Comparison of ENCODE assay signal across 8 cellular contexts in genomic region chr2:89585558-89585920, GRCh38.
DNase-seq lines count a peak whose midpoint lies in the region; ATAC-seq and TF ChIP-seq lines count a peak whose summit lies in the region.
"Not testable (repeated sequence)": the region's sequence is repeated elsewhere in the genome, so short reads cannot be mapped to it uniquely, and the experiment has no call there.

No MANE protein-coding gene starts in this region.

- BruUV-seq in mammary epithelial cell (replicated peaks; lab: Mats Ljungman, UMichigan), result not testable (repeated sequence)

- peak overlapping the region; percentile 88 for H3K4me2 ChIP-seq in mammary epithelial cell (ENCODE audit: insufficient read depth, low read depth, low read length)

- peak overlapping the region; percentile 91 for H2AFZ ChIP-seq in mammary epithelial cell (ENCODE audit: low read depth, low read length)

- dilution Hi-C loops in mammary epithelial cell (cut with HindIII; ENCODE audit: low sequenced_read_pairs), result not testable (repeated sequence)

- peak; percentile 99 for ATAC-seq in GM18499 (IDR thresholded peaks at IDR 0.05; ENCODE audit: insufficient read depth, unreplicated experiment)
- ATAC-seq in left ventricle myocardium superior, result peak; percentile 100

- TF ChIP-seq CTCF in WERI-Rb-1 (IDR thresholded peaks at IDR 0.05; ENCODE audit: low read depth, low read length); mammary epithelial cell (conservative IDR thresholded peaks at IDR 0.05 in 1 of 2, IDR thresholded peaks at IDR 0.05 in 1 of 2; ENCODE audit: extremely low read depth in 1 of 2, insufficient read depth in 1 of 2, low read depth in 1 of 2, low read length in 2 of 2); ovary (IDR thresholded peaks at IDR 0.05); testis (IDR thresholded peaks at IDR 0.05): not testable (repeated sequence)

- 9% methylated on average over 17 of the region's 34 CpGs for WGBS in mammary epithelial cell (ENCODE audit: low coverage, missing lambda C conversion rate)
- WGBS in ovary, 3 donors, result 1 to 39% (median 5%) methylated on average over 11 to 26 of the region's 34 CpGs
- 1 to 12% methylated on average over 25 to 30 of the region's 34 CpGs for WGBS in testis, 2 donors

- CTCF ChIA-PET in mammary epithelial cell (lab: Charles Lee; ENCODE audit: low non-redundant PET), result not testable (repeated sequence)

- not testable (repeated sequence) for H3K27ac ChIP-seq in WERI-Rb-1; mammary epithelial cell (ENCODE audit: insufficient read depth, low read depth, low read length); ovary; testis

- not testable (repeated sequence) for H3K36me3 ChIP-seq in HAP-1 (replicated peaks); WERI-Rb-1; mammary epithelial cell (ENCODE audit: insufficient read depth, low read length); ovary; testis (ENCODE audit: low read depth, missing control alignments)

- not testable (repeated sequence) for H3K9me3 ChIP-seq in HAP-1; WERI-Rb-1 (ENCODE audit: severe bottlenecking); mammary epithelial cell (replicated peaks; ENCODE audit: insufficient read depth, low read length); ovary; testis

- not testable (repeated sequence) for TF ChIP-seq POLR2A in ovary (IDR thresholded peaks at IDR 0.05); testis (IDR thresholded peaks at IDR 0.05)

- in situ Hi-C loops in HAP-1 (cut with MboI; ENCODE audit: low sequenced_read_pairs); mammary epithelial cell (cut with MboI; ENCODE audit: low sequenced_read_pairs in 2 of 2): not testable (repeated sequence)

- DNase-seq in HAP-1 (ENCODE audit: low spot score in 2 of 2) (peak; percentile 26 to 72), HK-2 (ENCODE audit: unreplicated experiment) (peak; percentile 63), WERI-Rb-1 (peak; percentile 81), mammary epithelial cell (peak; percentile 42), left ventricle myocardium superior (peak; percentile 74), ovary (peak in 4 of 5 donors; percentile 43 to 70 (median 56)), testis (peak; percentile 85)

- not testable (repeated sequence) for H3K27me3 ChIP-seq in HAP-1 (ENCODE audit: low read depth); WERI-Rb-1 (ENCODE audit: insufficient read depth, low read depth, severe bottlenecking); mammary epithelial cell (ENCODE audit: insufficient read depth, low read length); ovary; testis

- not testable (repeated sequence) for H3K9ac ChIP-seq in mammary epithelial cell (ENCODE audit: insufficient read depth, low read length)

- H3K4me3 ChIP-seq in HAP-1 (peak overlapping the region; percentile 21), WERI-Rb-1 (ENCODE audit: low read depth, low read length) (peak overlapping the region; percentile 47), mammary epithelial cell (replicated peaks in 1 of 3; ENCODE audit: insufficient read depth in 1 of 3, low read depth in 2 of 3, low read length in 3 of 3) (peak overlapping the region in 2 of 3 experiments; percentile 52 to 55), testis (peak overlapping the region; percentile 34 to 47)
- not testable (repeated sequence) for H3K4me3 ChIP-seq in ovary

- not testable (repeated sequence) for H3K79me2 ChIP-seq in mammary epithelial cell (ENCODE audit: insufficient read depth, low read length)

- intact Hi-C loops in mammary epithelial cell (cut with micrococcal nuclease); left ventricle myocardium superior (cut with micrococcal nuclease); ovary (cut with DNase I); testis (cut with DNase I; ENCODE audit: low total_unique reads): not testable (repeated sequence)

- TF ChIP-seq EP300 in ovary (IDR thresholded peaks at IDR 0.05), result not testable (repeated sequence)

- not testable (repeated sequence) for H3K4me1 ChIP-seq in HAP-1; mammary epithelial cell (ENCODE audit: insufficient read depth, low read length); ovary (ENCODE audit: insufficient read depth); testis

- H4K20me1 ChIP-seq in mammary epithelial cell (ENCODE audit: insufficient read depth, low read length), result not testable (repeated sequence)
